Comparison of ENCODE assay signal across 15 cellular contexts in genomic region chr19:49932731-49933131, GRCh38. TPM values are rescaled to one million over a fixed set of nuclear protein-coding genes. Genes with fewer than 3 reads are reported as not detected.
DNase-seq lines count a peak whose midpoint lies in the region; ATAC-seq and TF ChIP-seq lines count a peak whose summit lies in the region.
"Had no signal": no experiment of that assay in that cellular context is flagged by ENCODE, and none has a peak within 500 bp of the region (broad histone marks: within the 10 kb centered on the region; RNA-seq: fewer than 3 reads in every experiment).

No MANE protein-coding gene starts in this region.

- peaks cover 20% of the 10 kb centered on the region for H3K4me1 ChIP-seq in effector memory CD4-positive, alpha-beta T cell (ENCODE audit: control insufficient read depth, insufficient read depth, low read length, poor library complexity, severe bottlenecking)
- H3K4me1 ChIP-seq in lower lobe of right lung: peaks cover 20% of the 10 kb centered on the region

- H3K36me3 ChIP-seq in effector memory CD4-positive, alpha-beta T cell (ENCODE audit: control insufficient read depth, insufficient read depth, low read length): no peaks in the 10 kb centered on the region
- H3K36me3 ChIP-seq in lower lobe of right lung: peaks cover 4% of the 10 kb centered on the region

- DNase-seq in stimulated activated CD4-positive, alpha-beta T cell treated with anti-CD3 and anti-CD28 coated beads, Interleukin-4, amount 100 ng/mL, for 24 hours: peak; percentile 21
- no peak for DNase-seq in stimulated activated CD4-positive, alpha-beta T cell treated with anti-CD3 and anti-CD28 coated beads, Interleukin-1b, Interleukin-23, amount 100 ng/mL, for 48 hours
- peak; percentile 55 for DNase-seq in activated T-cell treated with anti-CD3 and anti-CD28 coated beads, Interleukin-2, amount 50 U/mL, for 48 hours
- DNase-seq in effector memory CD4-positive, alpha-beta T cell: peak in 2 of 3 donors; percentile 15 to 21
- no peak for DNase-seq in COR-L47 (lab: John Stamatoyannopoulos, UW)
- DNase-seq in lower lobe of right lung: no peak
- DNase-seq: DMS153, mesendoderm, NCI-H1105, NCI-H446 had no signal

- intact Hi-C loops in lower lobe of right lung (cut with DNase I): no loop called here

- no peak overlapping the region for H3K4me3 ChIP-seq in effector memory CD4-positive, alpha-beta T cell (ENCODE audit: insufficient read depth, low read depth, low read length, poor library complexity, severe bottlenecking)
- no peak overlapping the region for H3K4me3 ChIP-seq in lower lobe of right lung

- peak overlapping the region; percentile 28 for H3K27ac ChIP-seq in effector memory CD4-positive, alpha-beta T cell (ENCODE audit: insufficient read depth, low read length, poor library complexity, severe bottlenecking)
- no peak overlapping the region for H3K27ac ChIP-seq in lower lobe of right lung
- H3K27ac ChIP-seq: foreskin keratinocyte had no signal

- H3K9me3 ChIP-seq in effector memory CD4-positive, alpha-beta T cell (ENCODE audit: control insufficient read depth, low read length): no peaks in the 10 kb centered on the region
- H3K9me3 ChIP-seq in lower lobe of right lung: no peaks in the 10 kb centered on the region

- TF ChIP-seq CTCF in lower lobe of right lung (IDR thresholded peaks at IDR 0.05): no peak

- no peak for ATAC-seq in lower lobe of right lung
- ATAC-seq in HG03378 (IDR thresholded peaks at IDR 0.05; ENCODE audit: unreplicated experiment): no peak
- ATAC-seq in HG03097 (IDR thresholded peaks at IDR 0.05; ENCODE audit: low FRiP score, unreplicated experiment): no peak
- ATAC-seq: Panc1 had no signal

- H3K27me3 ChIP-seq in effector memory CD4-positive, alpha-beta T cell (replicated peaks; ENCODE audit: control insufficient read depth, insufficient read depth, low read length, poor library complexity, severe bottlenecking): no peaks in the 10 kb centered on the region
- no peaks in the 10 kb centered on the region for H3K27me3 ChIP-seq in lower lobe of right lung (ENCODE audit: low read depth)
- H3K27me3 ChIP-seq: foreskin keratinocyte had no signal

RNA-seq across cellular contexts. Expression of gene NUP62, which starts 3.4 kb away (rescaled TPM):
- total RNA-seq in lower lobe of right lung: 36.5 TPM

RNA-seq across cellular contexts. Expression of gene ATF5, which starts 3.7 kb away (rescaled TPM):
- 13.8 TPM for total RNA-seq in lower lobe of right lung

RNA-seq across cellular contexts. Expression of gene SIGLEC11, which starts 28.2 kb away (rescaled TPM):
- total RNA-seq in lower lobe of right lung: 7.7 TPM
- total RNA-seq: foreskin keratinocyte; T-helper 2 cell treated with Interferon-gamma antibody and Interleukin-4, amounts not matched to agents 100 ng/mL and 5 ng/mL, for 36 hours had no signal

RNA-seq across cellular contexts. Expression of gene IL4I1, which starts 36.0 kb away (rescaled TPM):
- total RNA-seq in lower lobe of right lung: 1.6 TPM

RNA-seq across cellular contexts. Expression of gene TBC1D17, which starts 55.2 kb away (rescaled TPM):
- total RNA-seq in lower lobe of right lung: 53.1 TPM

Comparison
In these comparisons a context has a peak if more than half of its experiments do, and no peak if none do; other contexts are left out.
1. DNase-seq: peak in stimulated activated CD4-positive, alpha-beta T cell treated with anti-CD3 and anti-CD28 coated beads, Interleukin-4, amount 100 ng/mL, for 24 hours (single experiment), activated T-cell treated with anti-CD3 and anti-CD28 coated beads, Interleukin-2, amount 50 U/mL, for 48 hours (2 of 2) and effector memory CD4-positive, alpha-beta T cell (2 of 3); none in stimulated activated CD4-positive, alpha-beta T cell treated with anti-CD3 and anti-CD28 coated beads, Interleukin-1b, Interleukin-23, amount 100 ng/mL, for 48 hours (single experiment), COR-L47 (single experiment) and lower lobe of right lung (single experiment).